In genomic region chr13:73107459-73107858, GRCh38 we compare ENCODE assay signal across 17 cellular contexts. TPM values are rescaled to one million over a fixed set of nuclear protein-coding genes. Genes with fewer than 3 reads are reported as not detected.
DNase-seq lines count a peak whose midpoint lies in the region; ATAC-seq and TF ChIP-seq lines count a peak whose summit lies in the region.
"Had no signal": no experiment of that assay in that cellular context is flagged by ENCODE, and none has a peak within 500 bp of the region (broad histone marks: within the 10 kb centered on the region; RNA-seq: fewer than 3 reads in every experiment).

No MANE protein-coding gene starts in this region.

- no peak overlapping the region for H3K4me3 Mint-ChIP-seq in activated naive CD8-positive, alpha-beta T cell treated with anti-CD3 and anti-CD28 coated beads, Interleukin-2, amount 50 U/mL, for 24 hours
- H3K4me3 Mint-ChIP-seq: GM23338 had no signal

- dilution Hi-C loops in mammary epithelial cell (cut with HindIII; ENCODE audit: low sequenced_read_pairs), result no loop called here

- H3K9me3 Mint-ChIP-seq in activated naive CD8-positive, alpha-beta T cell treated with anti-CD3 and anti-CD28 coated beads, Interleukin-2, amount 50 U/mL, for 24 hours, result no peaks in the 10 kb centered on the region
- H3K9me3 Mint-ChIP-seq: GM23338 had no signal

- no peaks in the 10 kb centered on the region for H3K4me1 ChIP-seq in mammary epithelial cell (ENCODE audit: insufficient read depth, low read length)
- H3K4me1 ChIP-seq in breast epithelium, result no peaks in the 10 kb centered on the region

- H3K36me3 Mint-ChIP-seq in activated naive CD8-positive, alpha-beta T cell treated with anti-CD3 and anti-CD28 coated beads, Interleukin-2, amount 50 U/mL, for 24 hours (ENCODE audit: low read depth), result no peaks in the 10 kb centered on the region

- no peak for TF ChIP-seq POLR2A in breast epithelium (IDR thresholded peaks at IDR 0.05)

- 100% methylated on average over 3 of the region's 3 CpGs for WGBS in mammary epithelial cell (ENCODE audit: low coverage, missing lambda C conversion rate)

- BruUV-seq in mammary epithelial cell (replicated peaks; lab: Mats Ljungman, UMichigan), result no TSS peak

- no peak for TF ChIP-seq CTCF in mammary epithelial cell (conservative IDR thresholded peaks at IDR 0.05 in 1 of 2, IDR thresholded peaks at IDR 0.05 in 1 of 2; ENCODE audit: extremely low read depth in 1 of 2, insufficient read depth in 1 of 2, low read depth in 1 of 2, low read length in 2 of 2)
- no peak for TF ChIP-seq CTCF in breast epithelium (IDR thresholded peaks at IDR 0.05)

- intact Hi-C loops in mammary epithelial cell (cut with micrococcal nuclease) (no loop called here), breast epithelium (cut with DNase I; ENCODE audit: low total_unique reads) (no loop called here)

- no peak overlapping the region for H3K9ac ChIP-seq in mammary epithelial cell (ENCODE audit: insufficient read depth, low read length)

- H3K79me2 ChIP-seq in mammary epithelial cell (ENCODE audit: insufficient read depth, low read length), result no peaks in the 10 kb centered on the region

- H3K27ac Mint-ChIP-seq in activated naive CD8-positive, alpha-beta T cell treated with anti-CD3 and anti-CD28 coated beads, Interleukin-2, amount 50 U/mL, for 24 hours, result no peak overlapping the region
- H3K27ac Mint-ChIP-seq: GM23338 had no signal

- H2AFZ ChIP-seq in mammary epithelial cell (ENCODE audit: low read depth, low read length), result peak overlapping the region; percentile 5
- H2AFZ ChIP-seq: GM23338 had no signal

- no peak overlapping the region for H3K4me2 ChIP-seq in mammary epithelial cell (ENCODE audit: insufficient read depth, low read depth, low read length)
- H3K4me2 ChIP-seq: GM23338 had no signal

- ATAC-seq in GM21737 (IDR thresholded peaks at IDR 0.05; ENCODE audit: unreplicated experiment), result no peak
- ATAC-seq in activated naive CD8-positive, alpha-beta T cell treated with anti-CD3 and anti-CD28 coated beads, Interleukin-2, amount 50 U/mL, for 24 hours, result no peak
- ATAC-seq: GM23338, Panc1, Right ventricle myocardium inferior had no signal

- in situ Hi-C loops in mammary epithelial cell (cut with MboI; ENCODE audit: low sequenced_read_pairs in 2 of 2), result no loop called here

- H4K20me1 ChIP-seq in mammary epithelial cell (ENCODE audit: insufficient read depth, low read length), result no peaks in the 10 kb centered on the region

- H3K4me3 ChIP-seq in mammary epithelial cell (replicated peaks in 1 of 3; ENCODE audit: insufficient read depth in 1 of 3, low read depth in 2 of 3, low read length in 3 of 3) (no peak overlapping the region), breast epithelium (no peak overlapping the region)
- H3K4me3 ChIP-seq: GM23338, SK-N-MC had no signal

- DNase-seq in mammary epithelial cell (no peak), breast epithelium (ENCODE audit: low spot score in 2 of 2) (no peak), NCI-H69 (lab: John Stamatoyannopoulos, UW) (peak; percentile 81), foreskin melanocyte (peak; percentile 29), NCI-H2196 (lab: John Stamatoyannopoulos, UW; ENCODE audit: unreplicated experiment) (no peak)
- DNase-seq in NK-92 treated with Interleukin-12 subunit alpha and Interleukin-12 subunit beta, amount 100 ng/mL, for 24 hours (lab: John Stamatoyannopoulos, UW), result no peak
- DNase-seq in activated naive CD8-positive, alpha-beta T cell treated with anti-CD3 and anti-CD28 coated beads, Interleukin-2, amount 50 U/mL, for 24 hours, result no peak
- DNase-seq: NCI-H2029, NCI-H510A had no signal

- no peaks in the 10 kb centered on the region for H3K4me1 Mint-ChIP-seq in activated naive CD8-positive, alpha-beta T cell treated with anti-CD3 and anti-CD28 coated beads, Interleukin-2, amount 50 U/mL, for 24 hours
- H3K4me1 Mint-ChIP-seq: GM23338 had no signal

- peaks cover 3% of the 10 kb centered on the region for H3K27me3 Mint-ChIP-seq in activated naive CD8-positive, alpha-beta T cell treated with anti-CD3 and anti-CD28 coated beads, Interleukin-2, amount 50 U/mL, for 24 hours

- H3K36me3 ChIP-seq in mammary epithelial cell (ENCODE audit: insufficient read depth, low read length) (no peaks in the 10 kb centered on the region), breast epithelium (no peaks in the 10 kb centered on the region)

- CTCF ChIA-PET in mammary epithelial cell (lab: Charles Lee; ENCODE audit: low non-redundant PET), result no interaction called here

- H3K27me3 ChIP-seq in mammary epithelial cell (ENCODE audit: insufficient read depth, low read length) (no peaks in the 10 kb centered on the region), breast epithelium (no peaks in the 10 kb centered on the region)

- H3K27ac ChIP-seq in mammary epithelial cell (ENCODE audit: insufficient read depth, low read depth, low read length), result no peak overlapping the region
- no peak overlapping the region for H3K27ac ChIP-seq in breast epithelium
- H3K27ac ChIP-seq: C4-2B, HL-60, SK-N-MC had no signal

- H3K9me3 ChIP-seq in mammary epithelial cell (replicated peaks; ENCODE audit: insufficient read depth, low read length) (no peaks in the 10 kb centered on the region), breast epithelium (no peaks in the 10 kb centered on the region)

RNA-seq across cellular contexts. Expression of gene KLF5, which starts 48.7 kb away (rescaled TPM):
- total RNA-seq in mammary epithelial cell (100 to 1,000 TPM in 1 of 2 donors, 10 to 100 TPM in 1; 34.3 to 175 TPM), breast epithelium (10 to 100 TPM in 2 of 3 donors, 1 to 10 TPM in 1; 2.2 to 30.7 (median 10.5) TPM)
- 162 TPM for polyA plus RNA-seq in mammary epithelial cell
- polyA minus RNA-seq in mammary epithelial cell, result 104 TPM
- total RNA-seq: G401 had no signal

Comparison
In these comparisons a context has a peak if more than half of its experiments do, and no peak if none do; other contexts are left out.
1. DNase-seq: peak in NCI-H69 (single experiment) and foreskin melanocyte (single experiment); none in mammary epithelial cell (single experiment), breast epithelium (0 of 2), NK-92 treated with Interleukin-12 subunit alpha and Interleukin-12 subunit beta, amount 100 ng/mL, for 24 hours (single experiment), NCI-H2196 (single experiment) and activated naive CD8-positive, alpha-beta T cell treated with anti-CD3 and anti-CD28 coated beads, Interleukin-2, amount 50 U/mL, for 24 hours (single experiment).